ENCODE assay signal across 1 cellular context in the genomic region with DNA sequence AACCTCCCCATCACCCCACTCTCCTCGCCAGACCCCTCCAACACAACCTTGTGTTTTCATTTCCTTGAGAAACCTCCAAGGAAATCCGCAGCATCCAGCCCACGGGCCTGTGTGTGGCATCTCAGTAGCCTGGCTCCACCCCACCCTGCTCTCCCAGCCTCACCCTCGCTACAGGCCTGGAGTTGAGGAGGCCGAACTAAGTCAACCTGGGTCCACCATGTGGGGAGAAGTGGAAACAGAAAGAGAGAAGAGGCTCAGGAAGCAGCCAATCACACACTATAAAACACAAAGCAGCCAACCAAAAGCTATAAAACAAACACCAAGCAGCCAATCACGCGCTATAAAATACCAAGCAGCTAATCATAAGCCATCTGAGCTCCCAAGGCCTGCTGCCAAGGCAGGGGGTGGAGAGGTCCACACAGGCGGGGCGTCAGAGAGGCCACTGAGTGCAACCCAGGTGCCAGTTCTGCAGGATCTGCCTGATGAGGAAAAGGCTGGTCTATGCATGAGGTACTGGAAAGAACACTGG.
TF ChIP-seq lines count a peak whose summit lies in the region.

No MANE protein-coding gene starts in this region.

TF ChIP-seq in GM12891, 5 proteins besides CTCF, POLR2A, EP300 and RAD21:
- no peak for TF ChIP-seq TAF1 (IDR thresholded peaks at IDR 0.05; ENCODE audit: low read depth, low read length)
